Comparison of ENCODE assay signal across 8 cellular contexts in the genomic region with DNA sequence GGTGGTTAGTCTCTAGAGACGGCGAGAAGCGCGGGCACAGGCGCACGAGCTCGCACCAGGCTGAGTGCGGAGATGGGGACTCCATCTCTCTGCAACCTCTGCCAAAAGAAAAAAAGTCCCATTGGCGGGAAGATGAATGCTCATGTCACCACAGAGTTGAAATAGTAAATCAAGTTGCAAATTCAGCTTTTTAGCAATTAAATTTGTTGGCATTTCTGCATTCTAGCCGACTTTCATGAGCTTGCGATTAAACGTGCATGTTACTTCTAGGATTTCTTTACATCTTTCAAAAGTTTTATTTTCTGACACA. TPM values are rescaled to one million over a fixed set of nuclear protein-coding genes. Genes with fewer than 3 reads are reported as not detected.
DNase-seq lines count a peak whose midpoint lies in the region; ATAC-seq and TF ChIP-seq lines count a peak whose summit lies in the region.

No MANE protein-coding gene starts in this region.

- peak overlapping the region in 1 of 2 donors; percentile 81 for H3K27ac ChIP-seq in left lung
- H3K27ac ChIP-seq in temporal lobe (ENCODE audit: low read depth, low read length), result peak overlapping the region; percentile 40

- peaks cover 0 to 16% of the 10 kb centered on the region in 2 donors for H3K4me1 ChIP-seq in left lung

- no peaks in the 10 kb centered on the region for H3K27me3 Mint-ChIP-seq in MCF 10A (ENCODE audit: insufficient read depth, unreplicated experiment)

- H3K27ac Mint-ChIP-seq in MCF 10A (ENCODE audit: low read depth, unreplicated experiment), result peak overlapping the region; percentile 77

- no peaks in the 10 kb centered on the region for H3K9me3 Mint-ChIP-seq in MCF 10A (ENCODE audit: unreplicated experiment)

- no TSS peak for BruUV-seq in MCF 10A (replicated peaks; lab: Mats Ljungman, UMichigan)

- ATAC-seq in GM18498 (IDR thresholded peaks at IDR 0.05; ENCODE audit: unreplicated experiment) (peak; percentile 59), HG02885 (IDR thresholded peaks at IDR 0.05; ENCODE audit: poor library complexity, unreplicated experiment) (peak; percentile 53), left lung (peak; percentile 85)

- H3K9me3 ChIP-seq in left lung, result no peaks in the 10 kb centered on the region

- intact Hi-C loops in MCF 10A (cut with micrococcal nuclease), result no loop called here
- intact Hi-C loops in left lung (cut with DNase I), result no loop called here

- CTCF ChIA-PET in MCF 10A (lab: Yijun Ruan, JAX), result interaction anchor here (0.6 to 2.4 kb wide), 4 partner anchors 12 to 397 kb away, joined by 3 to 11 read pairs (median 6); a partner anchor contains a TSS

- H3K4me3 ChIP-seq in AG10803 (ENCODE audit: low read length) (peak overlapping the region; percentile 80), left lung (peak overlapping the region; percentile 74 to 79)

- H3K36me3 ChIP-seq in left lung, result peaks cover 0 to 5% of the 10 kb centered on the region in 2 donors

- DNase-seq in AG10803 (ENCODE audit: low read depth), result peak; percentile 33
- DNase-seq in NCI-H2171 treated with DMSO at 0.1 percent for 48 hours (lab: John Stamatoyannopoulos, UW), result peak; percentile 87
- DNase-seq in MCF 10A (ENCODE audit: unreplicated experiment), result no peak
- peak in 1 of 2 donors; percentile 83 for DNase-seq in left lung
- no peak for DNase-seq in GM19238 (ENCODE audit: insufficient read length, low spot score)

- TF ChIP-seq CTCF in AG10803 (conservative IDR thresholded peaks at IDR 0.05; ENCODE audit: low read length) (no peak), MCF 10A (IDR thresholded peaks at IDR 0.05; ENCODE audit: unreplicated experiment) (no peak), left lung (IDR thresholded peaks at IDR 0.05) (no peak)

- POLR2A ChIA-PET in MCF 10A (lab: Yijun Ruan, JAX), result interaction anchor here (0.6 to 3.8 kb wide), 13 partner anchors 9 to 1601 kb away, joined by 3 to 112 read pairs (median 7); a partner anchor contains a TSS

- no peaks in the 10 kb centered on the region for H3K27me3 ChIP-seq in left lung

- peak overlapping the region; percentile 88 for H3K4me3 Mint-ChIP-seq in MCF 10A (ENCODE audit: unreplicated experiment)

- H3K4me1 Mint-ChIP-seq in MCF 10A (ENCODE audit: insufficient read depth, unreplicated experiment), result peaks cover 25% of the 10 kb centered on the region

- H3K36me3 Mint-ChIP-seq in MCF 10A (ENCODE audit: insufficient read depth, unreplicated experiment), result peaks cover 17% of the 10 kb centered on the region

RNA-seq across cellular contexts. Expression of a gene that starts 0.6 kb away (rescaled TPM):
- total RNA-seq in MCF 10A (2022) (7.4 and 10.5 TPM in 2 replicates), left lung (1 to 10 TPM; 5.5 to 9.6 TPM), temporal lobe (3.2 TPM)

RNA-seq across cellular contexts. Expression of a gene that starts 18.6 kb away (rescaled TPM):
- 19.7 and 20.3 TPM in 2 replicates for total RNA-seq in MCF 10A (2022)
- 10 to 100 TPM; 22.7 to 24.1 TPM for total RNA-seq in left lung
- 64.9 TPM for total RNA-seq in temporal lobe

RNA-seq across cellular contexts. Expression of a gene that starts 18.7 kb away (rescaled TPM):
- total RNA-seq in MCF 10A (2022), result 51.4 and 68.1 TPM in 2 replicates
- 10 to 100 TPM; 57.3 to 71.4 TPM for total RNA-seq in left lung
- 66.9 TPM for total RNA-seq in temporal lobe

Comparison
In these comparisons a context has a peak if more than half of its experiments do, and no peak if none do; other contexts are left out.
1. DNase-seq: peak in AG10803 (single experiment) and NCI-H2171 treated with DMSO at 0.1 percent for 48 hours (single experiment); none in MCF 10A (single experiment) and GM19238 (single experiment).
2. Peak in every context shown above with its lines, with median percentiles within 50 percentile points of each other: ATAC-seq.